In the genomic region with DNA sequence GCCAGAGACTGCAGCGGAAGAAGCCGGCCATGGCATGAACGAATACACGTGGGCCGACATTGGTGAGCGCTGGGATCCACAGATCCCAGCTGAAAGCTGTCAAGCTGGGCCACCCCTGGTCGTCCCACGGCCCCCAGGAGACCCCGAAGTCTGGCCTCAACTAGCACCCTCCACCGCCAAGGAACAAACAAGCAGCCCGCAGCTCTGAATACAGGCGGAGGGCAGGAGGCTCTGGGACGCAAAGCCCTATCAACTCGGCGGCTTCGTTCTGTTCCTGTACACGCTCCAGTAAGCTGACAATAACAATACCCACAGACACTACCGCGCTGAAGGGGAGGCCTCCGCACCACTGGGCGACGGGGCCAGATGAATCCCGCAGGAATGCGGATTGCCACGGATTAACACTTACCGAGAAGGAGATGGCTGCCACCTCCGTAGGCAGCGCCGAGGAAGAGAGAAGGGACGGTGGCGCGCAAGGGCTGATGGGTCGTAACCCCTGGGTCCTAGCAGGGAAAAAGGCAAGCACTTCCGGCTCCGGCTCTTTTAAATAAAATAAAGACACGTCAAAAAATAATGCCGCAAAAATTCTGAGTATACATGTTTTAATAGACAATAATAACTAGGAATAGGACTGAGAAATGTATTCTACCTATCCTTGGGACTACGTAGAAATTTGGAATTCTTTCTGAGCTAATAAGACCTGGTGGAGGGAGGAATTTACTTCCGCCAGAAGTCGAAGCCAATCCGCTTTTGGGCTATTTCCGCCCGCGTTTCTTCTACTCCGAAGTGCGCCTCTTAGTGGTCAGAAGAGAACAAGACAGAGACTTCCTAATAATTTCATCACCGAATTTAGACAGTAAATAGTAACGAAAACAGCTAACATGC, we compare ENCODE assay signal across 8 cellular contexts.
DNase-seq lines count a peak whose midpoint lies in the region; ATAC-seq, FAIRE-seq and TF ChIP-seq lines count a peak whose summit lies in the region.

A gene (minus strand): TSS at position 481 of the 885 bp plus-strand sequence. CDS start 1,328 bp downstream, outside the sequence.

- FAIRE-seq in islet of Langerhans (lab: Jason Lieb, UNC), result peak; percentile 91

- DNase-seq in AG10803 (ENCODE audit: low read depth) (peak; percentile 97), NCI-H345 treated with DMSO at 0.1 percent for 48 hours (lab: John Stamatoyannopoulos, UW; ENCODE audit: unreplicated experiment) (peak; percentile 84)
- peak; percentile 65 to 76 (median 68) for DNase-seq in activated CD4-positive, CD25-positive, alpha-beta regulatory T cell (lab: John Stamatoyannopoulos, UW)
- peak; percentile 89 for DNase-seq in central memory CD4-positive, alpha-beta T cell
- DNase-seq in stimulated activated CD4-positive, alpha-beta T cell treated with anti-CD3 and anti-CD28 coated beads, Interleukin-12 subunit alpha, Interleukin-12 subunit beta, amount 100 ng/mL, for 4 hours, result peak; percentile 77

- peak within 1 kb of the TSS; percentile 98 for H3K4me3 ChIP-seq in AG10803 (ENCODE audit: low read length)

- ATAC-seq in GM19025 (IDR thresholded peaks at IDR 0.05; ENCODE audit: low read depth, unreplicated experiment) (peak; percentile 79), HG03342 (IDR thresholded peaks at IDR 0.05; ENCODE audit: unreplicated experiment) (peak; percentile 83)

- peak; percentile 79 for TF ChIP-seq CTCF in AG10803 (conservative IDR thresholded peaks at IDR 0.05; ENCODE audit: low read length)

Comparison
In these comparisons a context has a peak if more than half of its experiments do, and no peak if none do; other contexts are left out.
1. Peak in every context shown above with its lines: DNase-seq, ATAC-seq and H3K4me3 ChIP-seq.